24 cellular contexts compared by ENCODE assay signal in the genomic region with DNA sequence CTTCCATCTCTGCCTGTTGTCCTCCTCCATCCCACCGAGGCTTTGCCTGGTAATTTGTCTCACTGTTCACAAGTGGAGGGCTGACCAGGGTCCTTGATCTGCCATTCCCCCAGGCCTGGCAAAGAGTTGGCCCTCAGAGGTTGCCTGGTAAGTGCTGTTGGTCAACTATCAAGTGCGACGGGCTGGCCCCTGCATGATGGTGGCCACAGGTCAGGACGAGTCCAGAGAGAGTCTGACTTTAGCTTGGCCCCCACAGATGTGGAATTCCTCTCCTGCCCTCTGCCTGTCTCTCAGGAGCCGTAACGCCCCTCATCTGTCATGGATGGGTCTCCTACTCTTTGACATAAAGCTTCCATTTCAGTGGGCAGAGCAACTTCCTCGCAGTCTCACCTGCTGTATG.
"Had no signal": no experiment of that assay in that cellular context is flagged by ENCODE, and none has a peak within 500 bp of the region (broad histone marks: within the 10 kb centered on the region; RNA-seq: fewer than 3 reads in every experiment).

No MANE protein-coding gene starts in this region.

- H3K79me2 ChIP-seq: parathyroid adenoma had no signal

- H3K4me1 ChIP-seq: parathyroid adenoma, psoas muscle, right lobe of liver, sigmoid colon, stomach, thyroid gland, tibial nerve, upper lobe of left lung, vagina had no signal

- H3K9ac ChIP-seq: parathyroid adenoma had no signal

- H3K9me3 ChIP-seq: ovary, psoas muscle, right lobe of liver, sigmoid colon, stomach, thoracic aorta, thyroid gland, tibial nerve, upper lobe of left lung, vagina had no signal

- ATAC-seq: natural killer cell treated with Interleukin-12 subunit alpha and Interleukin-12 subunit beta and Interleukin-15 and Interleukin-18, amount 100 ng/mL, for 72 hours; psoas muscle; right lobe of liver; stimulated activated naive B cell treated with anti-CD40 and anti-IgM and Interleukin-4, amounts not matched to agents 10 μg/mL and 1 μg/mL and 100 μg/mL, for 72 hours had no signal

- H3K4me3 ChIP-seq: ovary, psoas muscle, right lobe of liver, sigmoid colon, stomach, thoracic aorta, thyroid gland, tibial nerve, upper lobe of left lung, vagina had no signal

- H3K27me3 ChIP-seq: ovary, right lobe of liver, sigmoid colon, stomach, thyroid gland, tibial nerve, upper lobe of left lung, vagina had no signal

- H3K27ac ChIP-seq: ovary, parathyroid adenoma, psoas muscle, right lobe of liver, sigmoid colon, stomach, thoracic aorta, thyroid gland, tibial nerve, upper lobe of left lung, vagina had no signal

- H2AFZ ChIP-seq: parathyroid adenoma had no signal

- H3K36me3 ChIP-seq: ovary, right lobe of liver, sigmoid colon, stomach, thoracic aorta, thyroid gland, tibial nerve, upper lobe of left lung, vagina had no signal

- DNase-seq: nephron progenitor cell; occipital lobe; ovary; posterior cingulate gyrus; psoas muscle; right cardiac atrium; right lobe of liver; sigmoid colon; small intestine; stimulated activated CD4-positive, alpha-beta T cell treated with anti-CD3 and anti-CD28 coated beads, Interleukin-15, amount 100 ng/mL, for 24 hours; stimulated activated CD4-positive, alpha-beta T cell treated with anti-CD3 and anti-CD28 coated beads, Interleukin-2, amount 100 ng/mL, for 24 hours; stimulated activated CD4-positive, alpha-beta T cell treated with anti-CD3 and anti-CD28 coated beads, Interleukin-2, amount 100 ng/mL, for 48 hours; stimulated activated CD4-positive, alpha-beta T cell treated with anti-CD3 and anti-CD28 coated beads, Interleukin-4, amount 100 ng/mL, for 24 hours; stimulated activated naive B cell treated with anti-CD40 and anti-IgM and Interleukin-4, amounts not matched to agents 10 μg/mL and 1 μg/mL and 100 μg/mL, for 72 hours; stimulated activated naive CD4-positive, alpha-beta T cell treated with Interleukin-2 at 50 U/mL for 16 hours; stomach; thyroid gland; trophoblast cell; upper lobe of left lung had no signal
